ENCODE assay signal across 8 cellular contexts in the genomic region with DNA sequence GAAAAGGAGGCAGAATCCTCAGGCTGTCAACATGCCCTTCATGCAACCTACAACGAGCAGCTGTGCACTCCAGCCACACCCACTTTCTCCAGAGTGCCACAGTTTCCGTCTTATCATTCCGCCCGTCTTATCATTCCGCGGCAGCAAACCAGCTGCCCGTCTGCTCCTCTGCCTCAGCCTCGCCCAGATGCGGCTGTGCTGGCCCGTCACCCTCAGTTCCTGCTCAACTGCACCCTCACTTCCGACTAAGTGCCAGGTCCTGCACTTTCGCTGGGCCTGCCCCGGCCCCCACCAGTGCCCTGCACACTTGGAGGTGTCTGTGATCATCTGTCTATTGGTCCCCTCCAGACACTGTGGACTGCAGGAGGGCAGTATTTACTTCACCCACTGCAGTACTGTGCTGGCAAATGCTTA. TPM values are rescaled to one million over a fixed set of nuclear protein-coding genes. Genes with fewer than 3 reads are reported as not detected.
A peak's percentile ranks its signal among the peaks of the same experiment; 100 is the strongest.
DNase-seq lines count a peak whose midpoint lies in the region; ATAC-seq and TF ChIP-seq lines count a peak whose summit lies in the region.

No MANE protein-coding gene starts in this region.

- H3K4me1 ChIP-seq in A673 (ENCODE audit: insufficient read depth, low read length, poor library complexity, severe bottlenecking) (peaks cover 9% of the 10 kb centered on the region), left ventricle myocardium inferior (peaks cover 67% of the 10 kb centered on the region)

- no TSS peak for BruUV-seq in A673 (replicated peaks; lab: Mats Ljungman, UMichigan)

- H3K27me3 ChIP-seq in A673 (replicated peaks; ENCODE audit: insufficient read depth, low read depth, low read length, poor library complexity), result no peaks in the 10 kb centered on the region
- H3K27me3 ChIP-seq in left ventricle myocardium inferior (ENCODE audit: low read depth), result no peaks in the 10 kb centered on the region

- no peak for TF ChIP-seq POLR2A in NB4 (IDR thresholded peaks at IDR 0.05; ENCODE audit: extremely low read depth, insufficient read length)

- POLR2A ChIA-PET in A673 (lab: Charles Lee; ENCODE audit: low non-redundant PET), result no interaction called here

- ATAC-seq in stimulated activated effector memory CD8-positive, alpha-beta T cell treated with anti-CD3 and anti-CD28 coated beads, Interleukin-12 subunit alpha, Interleukin-12 subunit beta, amount 100 ng/mL, for 72 hours, result peak; percentile 90
- no peak for ATAC-seq in HG03378 (IDR thresholded peaks at IDR 0.05; ENCODE audit: unreplicated experiment)
- no peak for ATAC-seq in GM18520 (IDR thresholded peaks at IDR 0.05; ENCODE audit: unreplicated experiment)

- H3K36me3 ChIP-seq in A673 (ENCODE audit: insufficient read depth, low read length, poor library complexity, severe bottlenecking) (no peaks in the 10 kb centered on the region), left ventricle myocardium inferior (no peaks in the 10 kb centered on the region)

- peak overlapping the region; percentile 63 for H3K4me3 Mint-ChIP-seq in stimulated activated effector memory CD8-positive, alpha-beta T cell treated with anti-CD3 and anti-CD28 coated beads, Interleukin-12 subunit alpha, Interleukin-12 subunit beta, amount 100 ng/mL, for 72 hours

- H3K9me3 ChIP-seq in A673 (ENCODE audit: low read depth, low read length, poor library complexity, severe bottlenecking), result no peaks in the 10 kb centered on the region
- no peaks in the 10 kb centered on the region for H3K9me3 ChIP-seq in left ventricle myocardium inferior (replicated peaks)

- H3K27ac Mint-ChIP-seq in stimulated activated effector memory CD8-positive, alpha-beta T cell treated with anti-CD3 and anti-CD28 coated beads, Interleukin-12 subunit alpha, Interleukin-12 subunit beta, amount 100 ng/mL, for 72 hours, result peak overlapping the region; percentile 64

- CTCF ChIA-PET in A673 (lab: Charles Lee), result no interaction called here

- H3K27ac ChIP-seq in A673 (ENCODE audit: low read depth, low read length, poor library complexity, severe bottlenecking) (no peak overlapping the region), left ventricle myocardium inferior (replicated peaks) (peak overlapping the region; percentile 66)

- H3K4me3 ChIP-seq in A673 (ENCODE audit: low read depth, low read length, poor library complexity, severe bottlenecking) (peak overlapping the region; percentile 28), NB4 (ENCODE audit: low read depth, low read length) (no peak overlapping the region), left ventricle myocardium inferior (peak overlapping the region; percentile 45)

- H3K36me3 Mint-ChIP-seq in stimulated activated effector memory CD8-positive, alpha-beta T cell treated with anti-CD3 and anti-CD28 coated beads, Interleukin-12 subunit alpha, Interleukin-12 subunit beta, amount 100 ng/mL, for 72 hours, result no peaks in the 10 kb centered on the region

- TF ChIP-seq CTCF in A673 (conservative IDR thresholded peaks at IDR 0.05; ENCODE audit: low read depth, low read length) (no peak), NB4 (IDR thresholded peaks at IDR 0.05; ENCODE audit: low read depth, low read length) (no peak), left ventricle myocardium inferior (IDR thresholded peaks at IDR 0.05; ENCODE audit: borderline replicate concordance) (no peak)

- DNase-seq in A673 (ENCODE audit: low spot score) (peak; percentile 54), NB4 (ENCODE audit: low read depth) (peak; percentile 75), activated T-cell treated with anti-CD3 and anti-CD28 coated beads for 48 hours (ENCODE audit: low read depth) (peak; percentile 34), left ventricle myocardium inferior (peak; percentile 31), EL (no peak)
- peak; percentile 14 to 54 for DNase-seq in stimulated activated effector memory CD8-positive, alpha-beta T cell treated with anti-CD3 and anti-CD28 coated beads, Interleukin-12 subunit alpha, Interleukin-12 subunit beta, amount 100 ng/mL, for 72 hours (ENCODE audit: low spot score in 2 of 2)

- intact Hi-C loops in A673 (cut with micrococcal nuclease; ENCODE audit: unreplicated experiment) (no loop called here), left ventricle myocardium inferior (cut with micrococcal nuclease) (no loop called here)

- no peaks in the 10 kb centered on the region for H3K9me3 Mint-ChIP-seq in stimulated activated effector memory CD8-positive, alpha-beta T cell treated with anti-CD3 and anti-CD28 coated beads, Interleukin-12 subunit alpha, Interleukin-12 subunit beta, amount 100 ng/mL, for 72 hours

- peaks cover 48% of the 10 kb centered on the region for H3K4me1 Mint-ChIP-seq in stimulated activated effector memory CD8-positive, alpha-beta T cell treated with anti-CD3 and anti-CD28 coated beads, Interleukin-12 subunit alpha, Interleukin-12 subunit beta, amount 100 ng/mL, for 72 hours

RNA-seq across cellular contexts. Expression of gene MICAL3, which starts 43.7 kb away (rescaled TPM):
- total RNA-seq in A673 (2021) (63.6 and 63.8 TPM in 2 replicates), left ventricle myocardium inferior (92.5 TPM)
